Comparison of ENCODE assay signal across 19 cellular contexts in the genomic region with DNA sequence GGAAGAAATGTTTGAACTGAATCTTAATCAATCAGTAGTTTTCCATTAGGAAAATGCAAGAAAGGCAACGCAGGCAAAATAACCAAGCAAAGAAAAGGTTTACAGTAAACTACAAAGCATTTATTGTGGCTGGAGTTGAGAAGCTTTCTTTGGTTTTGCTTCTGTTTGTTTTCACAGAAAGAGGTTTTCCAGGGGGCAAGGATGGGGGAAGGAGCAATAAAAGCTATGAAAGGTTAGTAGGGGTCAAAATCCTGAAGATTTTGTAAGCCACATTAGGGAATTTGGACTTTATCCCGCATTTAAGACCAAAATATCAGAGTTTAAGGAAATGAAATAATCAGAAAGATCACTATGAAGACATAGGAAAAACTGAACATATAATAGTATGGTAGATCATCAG.
"Had no signal": no experiment of that assay in that cellular context is flagged by ENCODE, and none has a peak within 500 bp of the region (broad histone marks: within the 10 kb centered on the region; RNA-seq: fewer than 3 reads in every experiment).

No MANE protein-coding gene starts in this region.

- H3K9me3 ChIP-seq: esophagus squamous epithelium had no signal

- H3K4me1 ChIP-seq: foreskin keratinocyte had no signal

- H3K27ac ChIP-seq: brain microvascular endothelial cell, coronary artery, esophagus squamous epithelium, foreskin keratinocyte had no signal

- H3K4me3 ChIP-seq: coronary artery, esophagus squamous epithelium had no signal

- H3K27me3 Mint-ChIP-seq: activated B cell treated with CpG ODN at 0.5 μM for 24 hours; activated naive CD8-positive, alpha-beta T cell treated with anti-CD3 and anti-CD28 coated beads for 36 hours; central memory CD8-positive, alpha-beta T cell; natural killer cell treated with Interleukin-12 subunit alpha and Interleukin-12 subunit beta and Interleukin-15 and Interleukin-18, amount 100 ng/mL, for 72 hours had no signal

- H3K27ac Mint-ChIP-seq: activated B cell treated with CpG ODN at 0.5 μM for 24 hours; activated naive CD8-positive, alpha-beta T cell treated with anti-CD3 and anti-CD28 coated beads for 36 hours; activated T-helper 1 cell treated with anti-CD3 and anti-CD28 coated beads, Interleukin-12 subunit alpha, Interleukin-12 subunit beta, Interleukin-2, Interleukin-4 antibody, amounts not matched to agents 30 ng/mL and 10 ng/mL and 1 ng/mL, durations not matched to agents 14 hours and 24 hours and 36 hours; natural killer cell treated with Interleukin-12 subunit alpha and Interleukin-12 subunit beta and Interleukin-15 and Interleukin-18, amount 100 ng/mL, for 72 hours had no signal

- H3K27me3 ChIP-seq: brain microvascular endothelial cell, esophagus squamous epithelium, foreskin keratinocyte had no signal

- ATAC-seq: foreskin keratinocyte; natural killer cell treated with Interleukin-12 subunit alpha and Interleukin-12 subunit beta and Interleukin-15 and Interleukin-18, amount 100 ng/mL, for 72 hours had no signal

- H3K9me3 Mint-ChIP-seq: activated B cell treated with CpG ODN at 0.5 μM for 24 hours; activated naive CD8-positive, alpha-beta T cell treated with anti-CD3 and anti-CD28 coated beads for 36 hours; activated T-helper 1 cell treated with anti-CD3 and anti-CD28 coated beads, Interleukin-12 subunit alpha, Interleukin-12 subunit beta, Interleukin-2, Interleukin-4 antibody, amounts not matched to agents 30 ng/mL and 10 ng/mL and 1 ng/mL, durations not matched to agents 14 hours and 24 hours and 36 hours; central memory CD8-positive, alpha-beta T cell; natural killer cell treated with Interleukin-12 subunit alpha and Interleukin-12 subunit beta and Interleukin-15 and Interleukin-18, amount 100 ng/mL, for 72 hours had no signal

- DNase-seq: activated B cell treated with CpG ODN at 0.5 μM for 24 hours; activated CD4-positive, alpha-beta T cell treated with anti-CD3 and anti-CD28 coated beads, Interleukin-2, amount 50 U/mL, for 1 hour; activated CD8-positive, alpha-beta memory T cell treated with anti-CD3 and anti-CD28 coated beads for 24 hours; activated naive CD8-positive, alpha-beta T cell treated with anti-CD3 and anti-CD28 coated beads for 36 hours; amygdala; brain microvascular endothelial cell; esophagus squamous epithelium; foreskin keratinocyte; head of caudate nucleus; mesendoderm; stimulated activated CD4-positive, alpha-beta T cell treated with anti-CD3 and anti-CD28 coated beads, Interleukin-12 subunit alpha, Interleukin-12 subunit beta, amount 100 ng/mL, for 4 hours; stimulated activated CD4-positive, alpha-beta T cell treated with anti-CD3 and anti-CD28 coated beads, Interleukin-2, amount 100 ng/mL, for 24 hours had no signal

- FAIRE-seq: endothelial cell of umbilical vein, TTC549, urothelium cell line had no signal

- H3K4me1 Mint-ChIP-seq: activated B cell treated with CpG ODN at 0.5 μM for 24 hours had no signal

- H3K4me3 Mint-ChIP-seq: activated B cell treated with CpG ODN at 0.5 μM for 24 hours; activated naive CD8-positive, alpha-beta T cell treated with anti-CD3 and anti-CD28 coated beads for 36 hours; activated T-helper 1 cell treated with anti-CD3 and anti-CD28 coated beads, Interleukin-12 subunit alpha, Interleukin-12 subunit beta, Interleukin-2, Interleukin-4 antibody, amounts not matched to agents 30 ng/mL and 10 ng/mL and 1 ng/mL, durations not matched to agents 14 hours and 24 hours and 36 hours; central memory CD8-positive, alpha-beta T cell; natural killer cell treated with Interleukin-12 subunit alpha and Interleukin-12 subunit beta and Interleukin-15 and Interleukin-18, amount 100 ng/mL, for 72 hours had no signal
